ENCODE assay signal across 27 cellular contexts in genomic region chr13:79466852-79467251, GRCh38.
"Had no signal": no experiment of that assay in that cellular context is flagged by ENCODE, and none has a peak within 500 bp of the region (broad histone marks: within the 10 kb centered on the region; RNA-seq: fewer than 3 reads in every experiment).

No MANE protein-coding gene starts in this region.

- H3K4me1 Mint-ChIP-seq: immature natural killer cell, nephron progenitor cell had no signal

- H3K27ac ChIP-seq: coronary artery, esophagus squamous epithelium, heart right ventricle, left lung, prostate gland, right atrium auricular region, sigmoid colon, stomach, thyroid gland, vagina had no signal

- H3K4me3 ChIP-seq: coronary artery, esophagus squamous epithelium, heart right ventricle, left lung, prostate gland, right atrium auricular region, sigmoid colon, stomach, thyroid gland, vagina had no signal

- H3K4me3 Mint-ChIP-seq: effector memory CD8-positive, alpha-beta T cell; immature natural killer cell; naive thymus-derived CD8-positive, alpha-beta T cell; nephron progenitor cell; stimulated activated effector memory CD8-positive, alpha-beta T cell treated with anti-CD3 and anti-CD28 coated beads, Interleukin-12 subunit alpha, Interleukin-12 subunit beta, amount 100 ng/mL, for 72 hours had no signal

- H3K9me3 Mint-ChIP-seq: effector memory CD8-positive, alpha-beta T cell; naive thymus-derived CD8-positive, alpha-beta T cell; nephron progenitor cell; stimulated activated effector memory CD8-positive, alpha-beta T cell treated with anti-CD3 and anti-CD28 coated beads, Interleukin-12 subunit alpha, Interleukin-12 subunit beta, amount 100 ng/mL, for 72 hours had no signal

- DNase-seq: dermis blood vessel endothelial cell; effector memory CD8-positive, alpha-beta T cell; esophagus squamous epithelium; foreskin melanocyte; glutamatergic neuron; heart right ventricle; hypothalamus; immature natural killer cell; islet precursor cell; kidney glomerular epithelial cell; left lung; mesenchymal stem cell; naive thymus-derived CD8-positive, alpha-beta T cell; nephron progenitor cell; nucleus accumbens; sigmoid colon; stimulated activated CD4-positive, alpha-beta T cell treated with anti-CD3 and anti-CD28 coated beads, Interleukin-2, amount 100 ng/mL, for 24 hours; stimulated activated CD4-positive, alpha-beta T cell treated with anti-CD3 and anti-CD28 coated beads, Interleukin-4, amount 100 ng/mL, for 24 hours; stimulated activated naive CD4-positive, alpha-beta T cell treated with Interleukin-2 at 50 U/mL for 16 hours; stomach; thyroid gland; trophoblast cell had no signal

- H3K36me3 ChIP-seq: esophagus squamous epithelium, heart right ventricle, left lung, prostate gland, right atrium auricular region, sigmoid colon, stomach, thyroid gland, vagina had no signal

- H3K4me1 ChIP-seq: esophagus squamous epithelium, heart right ventricle, left lung, prostate gland, right atrium auricular region, sigmoid colon, stomach, thyroid gland, vagina had no signal

- H3K27me3 Mint-ChIP-seq: effector memory CD8-positive, alpha-beta T cell; naive thymus-derived CD8-positive, alpha-beta T cell had no signal

- H3K27me3 ChIP-seq: esophagus squamous epithelium, heart right ventricle, left lung, right atrium auricular region, sigmoid colon, stomach, thyroid gland, vagina had no signal

- H3K27ac Mint-ChIP-seq: effector memory CD8-positive, alpha-beta T cell; immature natural killer cell; naive thymus-derived CD8-positive, alpha-beta T cell; nephron progenitor cell; stimulated activated effector memory CD8-positive, alpha-beta T cell treated with anti-CD3 and anti-CD28 coated beads, Interleukin-12 subunit alpha, Interleukin-12 subunit beta, amount 100 ng/mL, for 72 hours had no signal

- H3K36me3 Mint-ChIP-seq: immature natural killer cell; naive thymus-derived CD8-positive, alpha-beta T cell had no signal
